Comparison of ENCODE assay signal across 8 cellular contexts in genomic region chr5:173283318-173284288, GRCh38. TPM values are rescaled to one million over a fixed set of nuclear protein-coding genes. Genes with fewer than 3 reads are reported as not detected.
DNase-seq lines count a peak whose midpoint lies in the region; ATAC-seq and TF ChIP-seq lines count a peak whose summit lies in the region.

No MANE protein-coding gene starts in this region.

- H3K9me3 Mint-ChIP-seq in endothelial cell (ENCODE audit: unreplicated experiment), result no peaks in the 10 kb centered on the region
- peaks cover 11% of the 10 kb centered on the region for H3K9me3 Mint-ChIP-seq in stimulated activated memory B cell treated with anti-CD40 and anti-IgM and Interleukin-4, amounts not matched to agents 10 μg/mL and 1 μg/mL and 100 μg/mL, for 72 hours

- POLR2A ChIA-PET in BJ (lab: Charles Lee), result no interaction called here

- H3K27me3 ChIP-seq in BJ (ENCODE audit: control insufficient read depth, insufficient read depth, low read length), result peaks cover 12% of the 10 kb centered on the region

- H3K27me3 Mint-ChIP-seq in endothelial cell (ENCODE audit: unreplicated experiment), result peaks cover 5% of the 10 kb centered on the region
- H3K27me3 Mint-ChIP-seq in stimulated activated memory B cell treated with anti-CD40 and anti-IgM and Interleukin-4, amounts not matched to agents 10 μg/mL and 1 μg/mL and 100 μg/mL, for 72 hours, result peaks cover 81% of the 10 kb centered on the region

- no peak overlapping the region for H3K4me3 Mint-ChIP-seq in endothelial cell (ENCODE audit: unreplicated experiment)
- H3K4me3 Mint-ChIP-seq in stimulated activated memory B cell treated with anti-CD40 and anti-IgM and Interleukin-4, amounts not matched to agents 10 μg/mL and 1 μg/mL and 100 μg/mL, for 72 hours, result no peak overlapping the region

- H3K4me1 Mint-ChIP-seq in endothelial cell (ENCODE audit: unreplicated experiment), result no peaks in the 10 kb centered on the region
- H3K4me1 Mint-ChIP-seq in stimulated activated memory B cell treated with anti-CD40 and anti-IgM and Interleukin-4, amounts not matched to agents 10 μg/mL and 1 μg/mL and 100 μg/mL, for 72 hours, result no peaks in the 10 kb centered on the region

- H3K27ac Mint-ChIP-seq in endothelial cell (ENCODE audit: unreplicated experiment), result no peak overlapping the region
- no peak overlapping the region for H3K27ac Mint-ChIP-seq in stimulated activated memory B cell treated with anti-CD40 and anti-IgM and Interleukin-4, amounts not matched to agents 10 μg/mL and 1 μg/mL and 100 μg/mL, for 72 hours

- no peaks in the 10 kb centered on the region for H3K36me3 ChIP-seq in BJ (ENCODE audit: control insufficient read depth, insufficient read depth, low read length)

- peak overlapping the region; percentile 15; the same call in 1 of the 2 replicates for H3K4me3 ChIP-seq in BJ (ENCODE audit: low read depth, low read length)

- H3K36me3 Mint-ChIP-seq in endothelial cell (ENCODE audit: low read depth, unreplicated experiment), result no peaks in the 10 kb centered on the region
- peaks cover 13% of the 10 kb centered on the region for H3K36me3 Mint-ChIP-seq in stimulated activated memory B cell treated with anti-CD40 and anti-IgM and Interleukin-4, amounts not matched to agents 10 μg/mL and 1 μg/mL and 100 μg/mL, for 72 hours

- TF ChIP-seq CTCF in BJ (IDR thresholded peaks at IDR 0.05; ENCODE audit: insufficient read depth, low read depth, low read length) (peak; percentile 81), endothelial cell (IDR thresholded peaks at IDR 0.05; ENCODE audit: unreplicated experiment) (peak; percentile 75)

- CTCF ChIA-PET in BJ (lab: Yijun Ruan, JAX), result interaction anchor here (0.6 to 1.6 kb wide), 14 partner anchors 7 to 587 kb away, joined by 3 to 6 read pairs (median 4); no protein-coding TSS in a partner anchor

- peak; percentile 92 for ATAC-seq in HG03342 (IDR thresholded peaks at IDR 0.05; ENCODE audit: unreplicated experiment)
- ATAC-seq in stimulated activated memory B cell treated with anti-CD40 and anti-IgM and Interleukin-4, amounts not matched to agents 10 μg/mL and 1 μg/mL and 100 μg/mL, for 72 hours, result peak; percentile 71

- no peak for DNase-seq in BJ (ENCODE audit: low read depth)
- DNase-seq in GM19238 (ENCODE audit: insufficient read length, low spot score), result peak; percentile 74
- DNase-seq in NCI-H69 (lab: John Stamatoyannopoulos, UW), result peak; percentile 97
- peak; percentile 23 for DNase-seq in activated CD8-positive, alpha-beta memory T cell treated with anti-CD3 and anti-CD28 coated beads, Interleukin-2, amount 50 U/mL, for 1 hour (ENCODE audit: extremely low read depth)
- peak; percentile 85 for DNase-seq in endothelial cell (ENCODE audit: low spot score)
- peak; percentile 63 for DNase-seq in myocyte (ENCODE audit: low read depth)

RNA-seq across cellular contexts. Expression of gene STC2, which starts 44.6 kb away (rescaled TPM):
- 168 and 181 TPM in 2 replicates for polyA plus RNA-seq in BJ (2011; rRNA removed)
- 148 and 149 TPM in 2 replicates for polyA minus RNA-seq in BJ (2011; rRNA and poly(A)+ RNA removed)
- 3.6 TPM for total RNA-seq in endothelial cell (ENCODE audit: unreplicated experiment)
- total RNA-seq in myocyte, result 482 and 489 TPM in 2 replicates
- polyA plus RNA-seq in myocyte (2012), result 203 TPM

RNA-seq across cellular contexts. Expression of gene NKX2-5, which starts 48.6 kb away (rescaled TPM):
- polyA plus RNA-seq in BJ (2011; rRNA removed), result not detected in 2 replicates
- not detected in 2 replicates for polyA minus RNA-seq in BJ (2011; rRNA and poly(A)+ RNA removed)
- total RNA-seq in endothelial cell (ENCODE audit: unreplicated experiment) (not detected), myocyte (not detected in 2 replicates)
- 0.09 TPM for polyA plus RNA-seq in myocyte (2012)

Comparison
In these comparisons a context has a peak if more than half of its experiments do, and no peak if none do; other contexts are left out.
1. RNA of gene STC2, which starts 44.6 kb away (total RNA-seq): 482 to 489 TPM in myocyte; 3.6 TPM in endothelial cell (single experiment); every median in the first group is over 100 times any median in the second.